1 cellular context compared by ENCODE assay signal in the genomic region with DNA sequence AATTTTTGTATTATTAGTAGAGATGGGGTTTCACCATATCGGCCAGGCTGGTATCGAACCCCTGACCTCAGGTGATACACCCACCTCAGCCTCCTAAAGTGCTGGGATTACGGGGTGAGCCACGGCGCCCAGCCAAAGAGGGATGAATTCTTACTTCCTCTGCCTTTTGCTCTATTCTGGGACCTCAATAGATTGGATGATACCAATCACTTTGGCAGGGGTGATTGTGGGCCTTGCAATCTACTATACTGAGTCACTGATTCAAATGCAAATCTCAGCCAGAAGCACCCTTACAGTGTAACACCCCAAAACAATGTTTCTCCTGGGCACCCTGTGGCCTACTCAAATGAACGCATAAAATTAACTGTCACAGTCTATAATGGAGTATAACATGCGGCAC.
TF ChIP-seq lines count a peak whose summit lies in the region.

No MANE protein-coding gene starts in this region.

TF ChIP-seq in H1, 55 proteins besides CTCF, POLR2A, EP300 and RAD21:
- peak; percentile 75; the same call in 1 of the 2 replicates for TF ChIP-seq CHD1 (IDR thresholded peaks at IDR 0.05; ENCODE audit: low read depth, low read length)
- 0 out of 2 replicates have a peak, but pooled peaks have one; percentile 45 for TF ChIP-seq POU5F1 (IDR thresholded peaks at IDR 0.05; ENCODE audit: low read depth, low read length)
- TF ChIP-seq SRF (IDR thresholded peaks at IDR 0.05; ENCODE audit: low read depth, low read length) = no peak
- TF ChIP-seq JUND (IDR thresholded peaks at IDR 0.05; ENCODE audit: low read length) = peak; percentile 81; the same call in 1 of the 2 replicates
- no peak for TF ChIP-seq NRF1 (IDR thresholded peaks at IDR 0.05; ENCODE audit: low read depth, low read length)
- TF ChIP-seq TBP (IDR thresholded peaks at IDR 0.05; ENCODE audit: low read depth, low read length) = peak; percentile 71
- TF ChIP-seq SP1 (IDR thresholded peaks at IDR 0.05; ENCODE audit: low read depth, low read length) = no peak
